1 cellular context compared by ENCODE assay signal in the genomic region with DNA sequence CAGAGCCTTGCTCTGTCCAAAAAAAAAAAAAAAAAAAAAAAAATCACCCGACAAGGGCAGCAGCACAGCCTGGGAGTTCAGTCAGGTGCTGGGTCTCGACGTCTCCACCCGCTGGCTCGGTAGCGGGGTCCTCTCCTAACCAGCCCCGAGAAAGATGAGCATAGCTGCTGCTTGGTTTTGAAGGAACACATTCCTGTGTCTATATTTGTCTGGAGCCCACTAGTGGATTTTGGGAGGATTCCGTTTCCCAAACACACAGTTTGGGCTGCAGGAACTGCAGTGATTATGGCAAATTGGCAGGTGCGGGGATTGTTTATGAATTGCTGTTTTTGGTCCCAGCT.
TF ChIP-seq lines count a peak whose summit lies in the region.

No MANE protein-coding gene starts in this region.

TF ChIP-seq in GM12878, 131 proteins besides CTCF, POLR2A, EP300 and RAD21 (continued from another document):
- TF ChIP-seq, protein P1, sequence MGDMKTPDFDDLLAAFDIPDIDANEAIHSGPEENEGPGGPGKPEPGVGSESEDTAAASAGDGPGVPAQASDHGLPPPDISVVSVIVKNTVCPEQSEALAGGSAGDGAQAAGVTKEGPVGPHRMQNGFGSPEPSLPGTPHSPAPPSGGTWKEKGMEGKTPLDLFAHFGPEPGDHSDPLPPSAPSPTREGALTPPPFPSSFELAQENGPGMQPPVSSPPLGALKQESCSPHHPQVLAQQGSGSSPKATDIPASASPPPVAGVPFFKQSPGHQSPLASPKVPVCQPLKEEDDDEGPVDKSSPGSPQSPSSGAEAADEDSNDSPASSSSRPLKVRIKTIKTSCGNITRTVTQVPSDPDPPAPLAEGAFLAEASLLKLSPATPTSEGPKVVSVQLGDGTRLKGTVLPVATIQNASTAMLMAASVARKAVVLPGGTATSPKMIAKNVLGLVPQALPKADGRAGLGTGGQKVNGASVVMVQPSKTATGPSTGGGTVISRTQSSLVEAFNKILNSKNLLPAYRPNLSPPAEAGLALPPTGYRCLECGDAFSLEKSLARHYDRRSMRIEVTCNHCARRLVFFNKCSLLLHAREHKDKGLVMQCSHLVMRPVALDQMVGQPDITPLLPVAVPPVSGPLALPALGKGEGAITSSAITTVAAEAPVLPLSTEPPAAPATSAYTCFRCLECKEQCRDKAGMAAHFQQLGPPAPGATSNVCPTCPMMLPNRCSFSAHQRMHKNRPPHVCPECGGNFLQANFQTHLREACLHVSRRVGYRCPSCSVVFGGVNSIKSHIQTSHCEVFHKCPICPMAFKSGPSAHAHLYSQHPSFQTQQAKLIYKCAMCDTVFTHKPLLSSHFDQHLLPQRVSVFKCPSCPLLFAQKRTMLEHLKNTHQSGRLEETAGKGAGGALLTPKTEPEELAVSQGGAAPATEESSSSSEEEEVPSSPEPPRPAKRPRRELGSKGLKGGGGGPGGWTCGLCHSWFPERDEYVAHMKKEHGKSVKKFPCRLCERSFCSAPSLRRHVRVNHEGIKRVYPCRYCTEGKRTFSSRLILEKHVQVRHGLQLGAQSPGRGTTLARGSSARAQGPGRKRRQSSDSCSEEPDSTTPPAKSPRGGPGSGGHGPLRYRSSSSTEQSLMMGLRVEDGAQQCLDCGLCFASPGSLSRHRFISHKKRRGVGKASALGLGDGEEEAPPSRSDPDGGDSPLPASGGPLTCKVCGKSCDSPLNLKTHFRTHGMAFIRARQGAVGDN (IDR thresholded peaks at IDR 0.05) = no peak
- TF ChIP-seq, protein P2, sequence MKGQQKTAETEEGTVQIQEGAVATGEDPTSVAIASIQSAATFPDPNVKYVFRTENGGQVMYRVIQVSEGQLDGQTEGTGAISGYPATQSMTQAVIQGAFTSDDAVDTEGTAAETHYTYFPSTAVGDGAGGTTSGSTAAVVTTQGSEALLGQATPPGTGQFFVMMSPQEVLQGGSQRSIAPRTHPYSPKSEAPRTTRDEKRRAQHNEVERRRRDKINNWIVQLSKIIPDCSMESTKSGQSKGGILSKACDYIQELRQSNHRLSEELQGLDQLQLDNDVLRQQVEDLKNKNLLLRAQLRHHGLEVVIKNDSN (IDR thresholded peaks at IDR 0.05; ENCODE audit: borderline replicate concordance, extremely low read length, insufficient read depth, low read depth, low read length) = no peak
- no peak for TF ChIP-seq BHLHE40 (IDR thresholded peaks at IDR 0.05; ENCODE audit: borderline replicate concordance in 1 of 2, low read depth in 2 of 2, low read length in 1 of 2)
- no peak for TF ChIP-seq GATAD2B (conservative IDR thresholded peaks at IDR 0.05; ENCODE audit: low read depth)
- TF ChIP-seq, protein P3, sequence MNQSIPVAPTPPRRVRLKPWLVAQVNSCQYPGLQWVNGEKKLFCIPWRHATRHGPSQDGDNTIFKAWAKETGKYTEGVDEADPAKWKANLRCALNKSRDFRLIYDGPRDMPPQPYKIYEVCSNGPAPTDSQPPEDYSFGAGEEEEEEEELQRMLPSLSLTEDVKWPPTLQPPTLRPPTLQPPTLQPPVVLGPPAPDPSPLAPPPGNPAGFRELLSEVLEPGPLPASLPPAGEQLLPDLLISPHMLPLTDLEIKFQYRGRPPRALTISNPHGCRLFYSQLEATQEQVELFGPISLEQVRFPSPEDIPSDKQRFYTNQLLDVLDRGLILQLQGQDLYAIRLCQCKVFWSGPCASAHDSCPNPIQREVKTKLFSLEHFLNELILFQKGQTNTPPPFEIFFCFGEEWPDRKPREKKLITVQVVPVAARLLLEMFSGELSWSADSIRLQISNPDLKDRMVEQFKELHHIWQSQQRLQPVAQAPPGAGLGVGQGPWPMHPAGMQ (IDR thresholded peaks at IDR 0.05; ENCODE audit: borderline replicate concordance) = no peak
- TF ChIP-seq FOXM1 (IDR thresholded peaks at IDR 0.05; ENCODE audit: low read depth, low read length) = no peak
- TF ChIP-seq BMI1 (IDR thresholded peaks at IDR 0.05; ENCODE audit: borderline replicate concordance) = no peak
- TF ChIP-seq CHD1 (IDR thresholded peaks at IDR 0.05; ENCODE audit: low read depth, low read length) = no peak
